Comparison of ENCODE assay signal across 17 cellular contexts in the genomic region with DNA sequence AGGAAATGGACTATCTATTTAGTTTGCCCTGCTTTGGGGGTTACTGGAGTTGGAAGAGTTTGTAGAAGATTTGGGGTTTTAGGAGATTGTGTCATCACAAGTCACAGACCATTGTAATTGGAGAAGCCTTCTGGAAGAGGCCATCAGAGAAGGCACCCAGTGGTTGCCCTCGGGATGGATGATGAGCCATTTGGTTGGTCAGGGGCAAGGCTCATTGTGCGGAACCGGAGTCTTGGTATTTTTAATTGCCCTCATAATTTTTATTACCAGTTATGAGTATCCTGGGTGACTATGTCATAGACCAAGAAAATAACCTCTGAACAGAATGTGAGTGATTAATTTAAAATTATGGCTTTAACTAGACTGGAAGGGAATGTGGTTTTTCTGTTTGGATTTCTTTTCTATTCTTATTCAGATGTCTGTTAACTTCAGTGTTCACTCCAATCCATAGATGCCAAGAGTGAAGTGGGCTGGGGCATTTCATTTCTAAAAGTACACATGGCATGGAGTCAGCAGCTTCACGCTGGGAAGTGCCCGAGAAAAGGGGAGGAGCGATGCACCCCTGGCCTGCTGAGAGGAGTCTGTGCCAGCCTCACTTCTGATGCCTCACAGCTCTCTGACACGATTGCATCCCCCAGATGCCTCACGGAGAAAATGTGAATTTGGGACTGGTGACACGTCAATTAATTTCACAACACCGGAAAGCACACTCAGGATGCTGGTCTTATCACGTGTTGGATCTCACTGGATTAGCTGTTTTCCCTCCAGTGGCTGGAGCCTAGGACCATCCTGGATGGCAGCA.
DNase-seq lines count a peak whose midpoint lies in the region; ATAC-seq and TF ChIP-seq lines count a peak whose summit lies in the region.
"Had no signal": no experiment of that assay in that cellular context is flagged by ENCODE, and none has a peak within 500 bp of the region (broad histone marks: within the 10 kb centered on the region; RNA-seq: fewer than 3 reads in every experiment).

No MANE protein-coding gene starts in this region.

- no peaks in the 10 kb centered on the region for H3K27me3 Mint-ChIP-seq in Calu3 (ENCODE audit: unreplicated experiment)
- H3K27me3 Mint-ChIP-seq in activated naive CD8-positive, alpha-beta T cell treated with anti-CD3 and anti-CD28 coated beads for 36 hours: peaks cover 6% of the 10 kb centered on the region
- H3K27me3 Mint-ChIP-seq: activated CD4-positive, alpha-beta memory T cell treated with anti-CD3 and anti-CD28 coated beads, Interleukin-2, amount 10 ng/mL, durations not matched to agents 7 days and 5 days; memory B cell; T-cell had no signal

- no peak overlapping the region for H3K4me3 ChIP-seq in choroid plexus epithelial cell (ENCODE audit: low read depth, low read length)
- H3K4me3 ChIP-seq: dorsolateral prefrontal cortex had no signal

- in situ Hi-C loops in G401 (cut with HindIII; ENCODE audit: low sequenced_read_pairs): no loop called here

- no peaks in the 10 kb centered on the region for H3K36me3 Mint-ChIP-seq in Calu3 (ENCODE audit: insufficient read depth, unreplicated experiment)
- H3K36me3 Mint-ChIP-seq in activated naive CD8-positive, alpha-beta T cell treated with anti-CD3 and anti-CD28 coated beads for 36 hours: no peaks in the 10 kb centered on the region
- H3K36me3 Mint-ChIP-seq: CD8-positive, alpha-beta memory T cell; memory B cell; T-cell had no signal

- H3K9me3 Mint-ChIP-seq in Calu3 (ENCODE audit: low read depth, unreplicated experiment): no peaks in the 10 kb centered on the region
- H3K9me3 Mint-ChIP-seq in activated naive CD8-positive, alpha-beta T cell treated with anti-CD3 and anti-CD28 coated beads for 36 hours: peaks cover 2% of the 10 kb centered on the region
- H3K9me3 Mint-ChIP-seq: activated CD4-positive, alpha-beta memory T cell treated with anti-CD3 and anti-CD28 coated beads, Interleukin-2, amount 10 ng/mL, durations not matched to agents 7 days and 5 days; T-cell had no signal

- no peak for TF ChIP-seq CTCF in Calu3 (IDR thresholded peaks at IDR 0.05; ENCODE audit: unreplicated experiment)
- TF ChIP-seq CTCF in choroid plexus epithelial cell (conservative IDR thresholded peaks at IDR 0.05; ENCODE audit: low read depth, low read length): no peak
- no peak for TF ChIP-seq CTCF in omental fat pad (IDR thresholded peaks at IDR 0.05)

- H3K4me3 Mint-ChIP-seq in Calu3 (ENCODE audit: low read depth, unreplicated experiment): no peak overlapping the region
- H3K4me3 Mint-ChIP-seq in activated naive CD8-positive, alpha-beta T cell treated with anti-CD3 and anti-CD28 coated beads for 36 hours: no peak overlapping the region
- H3K4me3 Mint-ChIP-seq: activated CD4-positive, alpha-beta memory T cell treated with anti-CD3 and anti-CD28 coated beads, Interleukin-2, amount 10 ng/mL, durations not matched to agents 7 days and 5 days; activated naive CD4-positive, alpha-beta T cell treated with anti-CD3 and anti-CD28 coated beads for 36 hours; CD8-positive, alpha-beta memory T cell; memory B cell; T-cell had no signal

- no peak for DNase-seq in Calu3
- DNase-seq in NCI-H226: peak; percentile 94
- peak; percentile 37 for DNase-seq in choroid plexus epithelial cell (ENCODE audit: low read depth)
- no peak for DNase-seq in omental fat pad (ENCODE audit: low spot score)
- DNase-seq in DMS 273 treated with DMSO at 0.1 percent for 48 hours (lab: John Stamatoyannopoulos, UW): no peak
- DNase-seq in NCI-H526 (lab: John Stamatoyannopoulos, UW): no peak
- DNase-seq in activated naive CD8-positive, alpha-beta T cell treated with anti-CD3 and anti-CD28 coated beads for 36 hours: no peak
- no peak for DNase-seq in G401 (ENCODE audit: low spot score)
- DNase-seq: activated CD4-positive, alpha-beta memory T cell treated with anti-CD3 and anti-CD28 coated beads, Interleukin-2, amount 10 ng/mL, durations not matched to agents 7 days and 5 days; activated naive CD4-positive, alpha-beta T cell treated with anti-CD3 and anti-CD28 coated beads for 36 hours; CD8-positive, alpha-beta memory T cell; dorsolateral prefrontal cortex; NCI-H1092; NCI-H82; retina; T-cell had no signal

- BruUV-seq in Calu3 (replicated peaks; lab: Mats Ljungman, UMichigan): no TSS peak

- peaks cover 38% of the 10 kb centered on the region for H3K4me1 Mint-ChIP-seq in Calu3 (ENCODE audit: low read depth, unreplicated experiment)
- H3K4me1 Mint-ChIP-seq in activated naive CD8-positive, alpha-beta T cell treated with anti-CD3 and anti-CD28 coated beads for 36 hours: peaks cover 5% of the 10 kb centered on the region
- H3K4me1 Mint-ChIP-seq: activated CD4-positive, alpha-beta memory T cell treated with anti-CD3 and anti-CD28 coated beads, Interleukin-2, amount 10 ng/mL, durations not matched to agents 7 days and 5 days; CD8-positive, alpha-beta memory T cell; memory B cell; T-cell had no signal

- intact Hi-C loops in Calu3 (cut with micrococcal nuclease; ENCODE audit: unreplicated experiment): loop anchor here (5.0 kb wide), 1 partner anchor 206 kb away; no protein-coding TSS in a partner anchor

- peak; percentile 90 for ATAC-seq in omental fat pad (ENCODE audit: low FRiP score)
- ATAC-seq: T-cell had no signal

- peak overlapping the region; percentile 73 for H3K27ac Mint-ChIP-seq in Calu3 (ENCODE audit: unreplicated experiment)
- H3K27ac Mint-ChIP-seq in activated naive CD8-positive, alpha-beta T cell treated with anti-CD3 and anti-CD28 coated beads for 36 hours: no peak overlapping the region
- H3K27ac Mint-ChIP-seq: activated CD4-positive, alpha-beta memory T cell treated with anti-CD3 and anti-CD28 coated beads, Interleukin-2, amount 10 ng/mL, durations not matched to agents 7 days and 5 days; activated naive CD4-positive, alpha-beta T cell treated with anti-CD3 and anti-CD28 coated beads for 36 hours; CD8-positive, alpha-beta memory T cell; memory B cell; T-cell had no signal

- CTCF ChIA-PET in Calu3 (lab: Charles Lee): interaction anchor here (0.7 kb wide), 1 partner anchor 32 kb away, joined by 3 read pairs; no protein-coding TSS in a partner anchor

Comparison
In these comparisons a context has a peak if more than half of its experiments do, and no peak if none do; other contexts are left out.
1. DNase-seq: peak in NCI-H226 (single experiment) and choroid plexus epithelial cell (single experiment); none in Calu3 (single experiment), omental fat pad (single experiment), DMS 273 treated with DMSO at 0.1 percent for 48 hours (single experiment), NCI-H526 (0 of 2), activated naive CD8-positive, alpha-beta T cell treated with anti-CD3 and anti-CD28 coated beads for 36 hours (single experiment) and G401 (single experiment).